ENCODE assay signal across 1 cellular context in the genomic region with DNA sequence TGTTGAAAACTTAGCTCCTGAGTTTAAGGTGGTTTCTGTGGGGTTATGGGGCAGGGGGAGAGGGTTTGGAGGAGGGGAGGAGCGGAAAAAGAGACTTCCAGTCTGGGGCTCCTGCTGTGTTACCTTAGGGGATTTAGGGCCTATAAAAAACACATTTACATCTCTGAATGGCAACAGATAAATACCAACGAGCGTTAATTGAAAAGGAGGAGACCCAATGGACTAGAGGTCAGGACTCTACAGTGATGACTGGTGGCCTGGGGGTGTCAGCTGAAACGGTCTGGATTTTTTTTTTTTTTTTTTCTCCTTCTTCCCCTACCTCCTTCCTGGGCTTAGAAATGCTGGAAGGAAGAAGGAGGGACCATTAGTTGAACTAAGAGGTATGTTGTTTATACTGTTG.
TF ChIP-seq lines count a peak whose summit lies in the region.

No MANE protein-coding gene starts in this region.

TF ChIP-seq in WTC11, 78 proteins besides CTCF, POLR2A, EP300 and RAD21 (continued from another document):
- no peak for TF ChIP-seq ZNF532 (CRISPR knock-in tag; IDR thresholded peaks at IDR 0.05; ENCODE audit: borderline replicate concordance)
- TF ChIP-seq TEAD1 (CRISPR knock-in tag; IDR thresholded peaks at IDR 0.05), result peak; percentile 15; the same call in 1 of the 2 replicates
